Comparison of ENCODE assay signal across 1 cellular context in the genomic region with DNA sequence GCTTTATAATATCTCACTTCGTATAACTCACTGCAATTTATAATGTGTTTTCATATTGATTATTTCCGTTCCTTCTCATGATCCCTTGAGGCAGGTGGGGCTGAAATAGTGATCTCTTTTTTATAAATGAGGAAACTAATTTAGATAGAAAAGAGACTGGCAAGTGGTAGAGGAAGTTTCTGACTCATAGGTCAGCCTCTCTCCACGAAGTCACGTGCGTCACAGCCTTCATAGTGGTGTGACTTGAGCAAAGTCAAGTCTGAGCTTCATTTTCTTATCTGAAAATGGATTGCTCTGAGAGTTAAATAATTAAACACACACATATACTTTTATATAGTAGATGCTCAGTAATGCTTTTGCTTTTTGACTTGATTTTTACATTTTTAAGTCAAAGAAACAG.
TF ChIP-seq lines count a peak whose summit lies in the region.

No MANE protein-coding gene starts in this region.

TF ChIP-seq in SK-N-SH, 30 proteins besides CTCF, POLR2A, EP300 and RAD21 (continued from another document):
- TF ChIP-seq, protein P1, sequence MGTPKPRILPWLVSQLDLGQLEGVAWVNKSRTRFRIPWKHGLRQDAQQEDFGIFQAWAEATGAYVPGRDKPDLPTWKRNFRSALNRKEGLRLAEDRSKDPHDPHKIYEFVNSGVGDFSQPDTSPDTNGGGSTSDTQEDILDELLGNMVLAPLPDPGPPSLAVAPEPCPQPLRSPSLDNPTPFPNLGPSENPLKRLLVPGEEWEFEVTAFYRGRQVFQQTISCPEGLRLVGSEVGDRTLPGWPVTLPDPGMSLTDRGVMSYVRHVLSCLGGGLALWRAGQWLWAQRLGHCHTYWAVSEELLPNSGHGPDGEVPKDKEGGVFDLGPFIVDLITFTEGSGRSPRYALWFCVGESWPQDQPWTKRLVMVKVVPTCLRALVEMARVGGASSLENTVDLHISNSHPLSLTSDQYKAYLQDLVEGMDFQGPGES (IDR thresholded peaks at IDR 0.05; ENCODE audit: low read depth, low read length), result no peak
- no peak for TF ChIP-seq USF1 (IDR thresholded peaks at IDR 0.05; ENCODE audit: borderline replicate concordance, low read depth)
- TF ChIP-seq FOSL2 (IDR thresholded peaks at IDR 0.05; ENCODE audit: borderline replicate concordance, low read depth), result no peak
- TF ChIP-seq SMC3 (IDR thresholded peaks at IDR 0.05; ENCODE audit: low read depth, low read length), result no peak
- TF ChIP-seq EZH2phosphoT487 (IDR thresholded peaks at IDR 0.05; ENCODE audit: borderline replicate concordance, low read depth), result no peak
- TF ChIP-seq NRF1 (IDR thresholded peaks at IDR 0.05; ENCODE audit: low read depth, low read length), result no peak
- no peak for TF ChIP-seq RXRA (IDR thresholded peaks at IDR 0.05; ENCODE audit: borderline replicate concordance, low read depth)
- no peak for TF ChIP-seq RCOR1 (IDR thresholded peaks at IDR 0.05; ENCODE audit: low read length)
